ENCODE assay signal across 1 cellular context in the genomic region with DNA sequence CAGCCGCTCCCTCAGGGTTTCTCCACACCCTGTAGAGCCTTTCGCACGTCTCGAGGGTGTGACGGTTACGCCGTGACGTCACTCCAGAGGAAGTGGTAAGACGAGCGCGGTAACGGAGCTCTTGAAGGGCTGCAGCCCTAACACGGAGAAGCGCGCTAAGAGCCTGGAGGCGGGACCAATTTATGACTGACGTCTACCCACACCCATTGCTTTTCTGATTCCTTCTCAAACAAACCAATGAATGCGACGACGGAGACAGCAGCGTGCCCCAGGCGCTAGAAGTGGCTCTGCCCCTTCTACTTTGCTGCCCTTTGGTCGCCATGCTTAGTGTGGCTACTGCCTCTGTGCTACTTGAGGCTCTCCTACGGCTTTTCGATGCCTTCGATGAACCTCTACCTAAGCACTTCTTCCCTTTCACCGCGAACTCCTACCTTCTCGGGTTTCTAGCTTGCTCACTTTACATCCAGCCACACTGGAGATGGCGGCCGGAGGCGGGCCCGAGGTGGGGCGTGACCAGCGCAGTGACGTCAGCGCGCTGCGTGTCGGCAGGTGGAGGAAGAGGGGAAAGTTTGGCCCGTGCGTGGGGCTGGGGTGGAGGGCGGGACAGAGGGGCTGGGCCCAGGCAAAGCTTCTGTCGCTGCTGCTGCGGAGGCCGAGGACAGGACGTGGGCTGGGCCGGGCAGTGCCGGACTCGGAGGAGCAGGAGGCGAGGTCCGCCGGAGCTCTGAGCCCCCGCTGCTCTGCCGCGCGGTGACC.
TF ChIP-seq lines count a peak whose summit lies in the region.

A gene (plus strand): TSS at position 572 of the 756 bp plus-strand sequence. CDS start 340 bp downstream, outside the sequence.

TF ChIP-seq in WTC11, 78 proteins besides CTCF, POLR2A, EP300 and RAD21 (continued from another document and continues in another):
- TF ChIP-seq, protein P1, sequence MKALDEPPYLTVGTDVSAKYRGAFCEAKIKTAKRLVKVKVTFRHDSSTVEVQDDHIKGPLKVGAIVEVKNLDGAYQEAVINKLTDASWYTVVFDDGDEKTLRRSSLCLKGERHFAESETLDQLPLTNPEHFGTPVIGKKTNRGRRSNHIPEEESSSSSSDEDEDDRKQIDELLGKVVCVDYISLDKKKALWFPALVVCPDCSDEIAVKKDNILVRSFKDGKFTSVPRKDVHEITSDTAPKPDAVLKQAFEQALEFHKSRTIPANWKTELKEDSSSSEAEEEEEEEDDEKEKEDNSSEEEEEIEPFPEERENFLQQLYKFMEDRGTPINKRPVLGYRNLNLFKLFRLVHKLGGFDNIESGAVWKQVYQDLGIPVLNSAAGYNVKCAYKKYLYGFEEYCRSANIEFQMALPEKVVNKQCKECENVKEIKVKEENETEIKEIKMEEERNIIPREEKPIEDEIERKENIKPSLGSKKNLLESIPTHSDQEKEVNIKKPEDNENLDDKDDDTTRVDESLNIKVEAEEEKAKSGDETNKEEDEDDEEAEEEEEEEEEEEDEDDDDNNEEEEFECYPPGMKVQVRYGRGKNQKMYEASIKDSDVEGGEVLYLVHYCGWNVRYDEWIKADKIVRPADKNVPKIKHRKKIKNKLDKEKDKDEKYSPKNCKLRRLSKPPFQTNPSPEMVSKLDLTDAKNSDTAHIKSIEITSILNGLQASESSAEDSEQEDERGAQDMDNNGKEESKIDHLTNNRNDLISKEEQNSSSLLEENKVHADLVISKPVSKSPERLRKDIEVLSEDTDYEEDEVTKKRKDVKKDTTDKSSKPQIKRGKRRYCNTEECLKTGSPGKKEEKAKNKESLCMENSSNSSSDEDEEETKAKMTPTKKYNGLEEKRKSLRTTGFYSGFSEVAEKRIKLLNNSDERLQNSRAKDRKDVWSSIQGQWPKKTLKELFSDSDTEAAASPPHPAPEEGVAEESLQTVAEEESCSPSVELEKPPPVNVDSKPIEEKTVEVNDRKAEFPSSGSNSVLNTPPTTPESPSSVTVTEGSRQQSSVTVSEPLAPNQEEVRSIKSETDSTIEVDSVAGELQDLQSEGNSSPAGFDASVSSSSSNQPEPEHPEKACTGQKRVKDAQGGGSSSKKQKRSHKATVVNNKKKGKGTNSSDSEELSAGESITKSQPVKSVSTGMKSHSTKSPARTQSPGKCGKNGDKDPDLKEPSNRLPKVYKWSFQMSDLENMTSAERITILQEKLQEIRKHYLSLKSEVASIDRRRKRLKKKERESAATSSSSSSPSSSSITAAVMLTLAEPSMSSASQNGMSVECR (CRISPR knock-in tag; IDR thresholded peaks at IDR 0.05; ENCODE audit: borderline replicate concordance), result 0 out of 2 replicates have a peak, but pooled peaks have one; percentile 37
- TF ChIP-seq, protein P2, sequence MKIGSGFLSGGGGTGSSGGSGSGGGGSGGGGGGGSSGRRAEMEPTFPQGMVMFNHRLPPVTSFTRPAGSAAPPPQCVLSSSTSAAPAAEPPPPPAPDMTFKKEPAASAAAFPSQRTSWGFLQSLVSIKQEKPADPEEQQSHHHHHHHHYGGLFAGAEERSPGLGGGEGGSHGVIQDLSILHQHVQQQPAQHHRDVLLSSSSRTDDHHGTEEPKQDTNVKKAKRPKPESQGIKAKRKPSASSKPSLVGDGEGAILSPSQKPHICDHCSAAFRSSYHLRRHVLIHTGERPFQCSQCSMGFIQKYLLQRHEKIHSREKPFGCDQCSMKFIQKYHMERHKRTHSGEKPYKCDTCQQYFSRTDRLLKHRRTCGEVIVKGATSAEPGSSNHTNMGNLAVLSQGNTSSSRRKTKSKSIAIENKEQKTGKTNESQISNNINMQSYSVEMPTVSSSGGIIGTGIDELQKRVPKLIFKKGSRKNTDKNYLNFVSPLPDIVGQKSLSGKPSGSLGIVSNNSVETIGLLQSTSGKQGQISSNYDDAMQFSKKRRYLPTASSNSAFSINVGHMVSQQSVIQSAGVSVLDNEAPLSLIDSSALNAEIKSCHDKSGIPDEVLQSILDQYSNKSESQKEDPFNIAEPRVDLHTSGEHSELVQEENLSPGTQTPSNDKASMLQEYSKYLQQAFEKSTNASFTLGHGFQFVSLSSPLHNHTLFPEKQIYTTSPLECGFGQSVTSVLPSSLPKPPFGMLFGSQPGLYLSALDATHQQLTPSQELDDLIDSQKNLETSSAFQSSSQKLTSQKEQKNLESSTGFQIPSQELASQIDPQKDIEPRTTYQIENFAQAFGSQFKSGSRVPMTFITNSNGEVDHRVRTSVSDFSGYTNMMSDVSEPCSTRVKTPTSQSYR (CRISPR knock-in tag; IDR thresholded peaks at IDR 0.05), result peak; percentile 42; the same call in 1 of the 2 replicates
- TF ChIP-seq, protein P3, sequence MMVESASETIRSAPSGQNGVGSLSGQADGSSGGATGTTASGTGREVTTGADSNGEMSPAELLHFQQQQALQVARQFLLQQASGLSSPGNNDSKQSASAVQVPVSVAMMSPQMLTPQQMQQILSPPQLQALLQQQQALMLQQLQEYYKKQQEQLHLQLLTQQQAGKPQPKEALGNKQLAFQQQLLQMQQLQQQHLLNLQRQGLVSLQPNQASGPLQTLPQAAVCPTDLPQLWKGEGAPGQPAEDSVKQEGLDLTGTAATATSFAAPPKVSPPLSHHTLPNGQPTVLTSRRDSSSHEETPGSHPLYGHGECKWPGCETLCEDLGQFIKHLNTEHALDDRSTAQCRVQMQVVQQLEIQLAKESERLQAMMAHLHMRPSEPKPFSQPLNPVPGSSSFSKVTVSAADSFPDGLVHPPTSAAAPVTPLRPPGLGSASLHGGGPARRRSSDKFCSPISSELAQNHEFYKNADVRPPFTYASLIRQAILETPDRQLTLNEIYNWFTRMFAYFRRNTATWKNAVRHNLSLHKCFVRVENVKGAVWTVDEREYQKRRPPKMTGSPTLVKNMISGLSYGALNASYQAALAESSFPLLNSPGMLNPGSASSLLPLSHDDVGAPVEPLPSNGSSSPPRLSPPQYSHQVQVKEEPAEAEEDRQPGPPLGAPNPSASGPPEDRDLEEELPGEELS (CRISPR knock-in tag; IDR thresholded peaks at IDR 0.05), result peak; percentile 58; the same call in 1 of the 2 replicates
- TF ChIP-seq EMX1 (CRISPR knock-in tag; IDR thresholded peaks at IDR 0.05), result no peak
- TF ChIP-seq, protein P4, sequence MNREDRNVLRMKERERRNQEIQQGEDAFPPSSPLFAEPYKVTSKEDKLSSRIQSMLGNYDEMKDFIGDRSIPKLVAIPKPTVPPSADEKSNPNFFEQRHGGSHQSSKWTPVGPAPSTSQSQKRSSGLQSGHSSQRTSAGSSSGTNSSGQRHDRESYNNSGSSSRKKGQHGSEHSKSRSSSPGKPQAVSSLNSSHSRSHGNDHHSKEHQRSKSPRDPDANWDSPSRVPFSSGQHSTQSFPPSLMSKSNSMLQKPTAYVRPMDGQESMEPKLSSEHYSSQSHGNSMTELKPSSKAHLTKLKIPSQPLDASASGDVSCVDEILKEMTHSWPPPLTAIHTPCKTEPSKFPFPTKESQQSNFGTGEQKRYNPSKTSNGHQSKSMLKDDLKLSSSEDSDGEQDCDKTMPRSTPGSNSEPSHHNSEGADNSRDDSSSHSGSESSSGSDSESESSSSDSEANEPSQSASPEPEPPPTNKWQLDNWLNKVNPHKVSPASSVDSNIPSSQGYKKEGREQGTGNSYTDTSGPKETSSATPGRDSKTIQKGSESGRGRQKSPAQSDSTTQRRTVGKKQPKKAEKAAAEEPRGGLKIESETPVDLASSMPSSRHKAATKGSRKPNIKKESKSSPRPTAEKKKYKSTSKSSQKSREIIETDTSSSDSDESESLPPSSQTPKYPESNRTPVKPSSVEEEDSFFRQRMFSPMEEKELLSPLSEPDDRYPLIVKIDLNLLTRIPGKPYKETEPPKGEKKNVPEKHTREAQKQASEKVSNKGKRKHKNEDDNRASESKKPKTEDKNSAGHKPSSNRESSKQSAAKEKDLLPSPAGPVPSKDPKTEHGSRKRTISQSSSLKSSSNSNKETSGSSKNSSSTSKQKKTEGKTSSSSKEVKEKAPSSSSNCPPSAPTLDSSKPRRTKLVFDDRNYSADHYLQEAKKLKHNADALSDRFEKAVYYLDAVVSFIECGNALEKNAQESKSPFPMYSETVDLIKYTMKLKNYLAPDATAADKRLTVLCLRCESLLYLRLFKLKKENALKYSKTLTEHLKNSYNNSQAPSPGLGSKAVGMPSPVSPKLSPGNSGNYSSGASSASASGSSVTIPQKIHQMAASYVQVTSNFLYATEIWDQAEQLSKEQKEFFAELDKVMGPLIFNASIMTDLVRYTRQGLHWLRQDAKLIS (CRISPR knock-in tag; IDR thresholded peaks at IDR 0.05; ENCODE audit: borderline replicate concordance), result no peak
- TF ChIP-seq, protein P5, sequence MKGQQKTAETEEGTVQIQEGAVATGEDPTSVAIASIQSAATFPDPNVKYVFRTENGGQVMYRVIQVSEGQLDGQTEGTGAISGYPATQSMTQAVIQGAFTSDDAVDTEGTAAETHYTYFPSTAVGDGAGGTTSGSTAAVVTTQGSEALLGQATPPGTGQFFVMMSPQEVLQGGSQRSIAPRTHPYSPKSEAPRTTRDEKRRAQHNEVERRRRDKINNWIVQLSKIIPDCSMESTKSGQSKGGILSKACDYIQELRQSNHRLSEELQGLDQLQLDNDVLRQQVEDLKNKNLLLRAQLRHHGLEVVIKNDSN (CRISPR knock-in tag; IDR thresholded peaks at IDR 0.05), result peak; percentile 63
- no peak for TF ChIP-seq SMAD4 (CRISPR knock-in tag; IDR thresholded peaks at IDR 0.05)
- peak; percentile 86 for TF ChIP-seq NFYB (CRISPR knock-in tag; conservative IDR thresholded peaks at IDR 0.05; ENCODE audit: low read depth)
- TF ChIP-seq SMAD3 (CRISPR knock-in tag; IDR thresholded peaks at IDR 0.05; ENCODE audit: borderline replicate concordance), result 0 out of 2 replicates have a peak, but pooled peaks have one; percentile 66
- TF ChIP-seq ATF1 (CRISPR knock-in tag; IDR thresholded peaks at IDR 0.05), result no peak; the same call in 1 of the 2 replicates
- TF ChIP-seq ZNF121 (CRISPR knock-in tag; IDR thresholded peaks at IDR 0.05), result peak; percentile 71; the same call in 1 of the 2 replicates
- TF ChIP-seq, protein P6, sequence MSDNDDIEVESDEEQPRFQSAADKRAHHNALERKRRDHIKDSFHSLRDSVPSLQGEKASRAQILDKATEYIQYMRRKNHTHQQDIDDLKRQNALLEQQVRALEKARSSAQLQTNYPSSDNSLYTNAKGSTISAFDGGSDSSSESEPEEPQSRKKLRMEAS (CRISPR knock-in tag; IDR thresholded peaks at IDR 0.05), result peak; percentile 78
- TF ChIP-seq, protein P7, sequence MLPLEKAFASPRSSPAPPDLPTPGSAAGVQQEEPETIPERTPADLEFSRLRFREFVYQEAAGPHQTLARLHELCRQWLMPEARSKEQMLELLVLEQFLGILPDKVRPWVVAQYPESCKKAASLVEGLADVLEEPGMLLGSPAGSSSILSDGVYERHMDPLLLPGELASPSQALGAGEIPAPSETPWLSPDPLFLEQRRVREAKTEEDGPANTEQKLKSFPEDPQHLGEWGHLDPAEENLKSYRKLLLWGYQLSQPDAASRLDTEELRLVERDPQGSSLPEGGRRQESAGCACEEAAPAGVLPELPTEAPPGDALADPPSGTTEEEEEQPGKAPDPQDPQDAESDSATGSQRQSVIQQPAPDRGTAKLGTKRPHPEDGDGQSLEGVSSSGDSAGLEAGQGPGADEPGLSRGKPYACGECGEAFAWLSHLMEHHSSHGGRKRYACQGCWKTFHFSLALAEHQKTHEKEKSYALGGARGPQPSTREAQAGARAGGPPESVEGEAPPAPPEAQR (CRISPR knock-in tag; IDR thresholded peaks at IDR 0.05), result no peak
- TF ChIP-seq ZNF219 (CRISPR knock-in tag; IDR thresholded peaks at IDR 0.05; ENCODE audit: borderline replicate concordance), result peak; percentile 54; the same call in 1 of the 2 replicates
- TF ChIP-seq, protein P8, sequence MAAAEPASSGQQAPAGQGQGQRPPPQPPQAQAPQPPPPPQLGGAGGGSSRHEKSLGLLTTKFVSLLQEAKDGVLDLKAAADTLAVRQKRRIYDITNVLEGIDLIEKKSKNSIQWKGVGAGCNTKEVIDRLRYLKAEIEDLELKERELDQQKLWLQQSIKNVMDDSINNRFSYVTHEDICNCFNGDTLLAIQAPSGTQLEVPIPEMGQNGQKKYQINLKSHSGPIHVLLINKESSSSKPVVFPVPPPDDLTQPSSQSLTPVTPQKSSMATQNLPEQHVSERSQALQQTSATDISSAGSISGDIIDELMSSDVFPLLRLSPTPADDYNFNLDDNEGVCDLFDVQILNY (CRISPR knock-in tag; IDR thresholded peaks at IDR 0.05), result peak; percentile 79
- TF ChIP-seq KAT7 (CRISPR knock-in tag; IDR thresholded peaks at IDR 0.05; ENCODE audit: borderline replicate concordance), result no peak
- TF ChIP-seq, protein P9, sequence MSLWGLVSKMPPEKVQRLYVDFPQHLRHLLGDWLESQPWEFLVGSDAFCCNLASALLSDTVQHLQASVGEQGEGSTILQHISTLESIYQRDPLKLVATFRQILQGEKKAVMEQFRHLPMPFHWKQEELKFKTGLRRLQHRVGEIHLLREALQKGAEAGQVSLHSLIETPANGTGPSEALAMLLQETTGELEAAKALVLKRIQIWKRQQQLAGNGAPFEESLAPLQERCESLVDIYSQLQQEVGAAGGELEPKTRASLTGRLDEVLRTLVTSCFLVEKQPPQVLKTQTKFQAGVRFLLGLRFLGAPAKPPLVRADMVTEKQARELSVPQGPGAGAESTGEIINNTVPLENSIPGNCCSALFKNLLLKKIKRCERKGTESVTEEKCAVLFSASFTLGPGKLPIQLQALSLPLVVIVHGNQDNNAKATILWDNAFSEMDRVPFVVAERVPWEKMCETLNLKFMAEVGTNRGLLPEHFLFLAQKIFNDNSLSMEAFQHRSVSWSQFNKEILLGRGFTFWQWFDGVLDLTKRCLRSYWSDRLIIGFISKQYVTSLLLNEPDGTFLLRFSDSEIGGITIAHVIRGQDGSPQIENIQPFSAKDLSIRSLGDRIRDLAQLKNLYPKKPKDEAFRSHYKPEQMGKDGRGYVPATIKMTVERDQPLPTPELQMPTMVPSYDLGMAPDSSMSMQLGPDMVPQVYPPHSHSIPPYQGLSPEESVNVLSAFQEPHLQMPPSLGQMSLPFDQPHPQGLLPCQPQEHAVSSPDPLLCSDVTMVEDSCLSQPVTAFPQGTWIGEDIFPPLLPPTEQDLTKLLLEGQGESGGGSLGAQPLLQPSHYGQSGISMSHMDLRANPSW (CRISPR knock-in tag; conservative IDR thresholded peaks at IDR 0.05; ENCODE audit: low read depth), result no peak
- TF ChIP-seq, protein P10, sequence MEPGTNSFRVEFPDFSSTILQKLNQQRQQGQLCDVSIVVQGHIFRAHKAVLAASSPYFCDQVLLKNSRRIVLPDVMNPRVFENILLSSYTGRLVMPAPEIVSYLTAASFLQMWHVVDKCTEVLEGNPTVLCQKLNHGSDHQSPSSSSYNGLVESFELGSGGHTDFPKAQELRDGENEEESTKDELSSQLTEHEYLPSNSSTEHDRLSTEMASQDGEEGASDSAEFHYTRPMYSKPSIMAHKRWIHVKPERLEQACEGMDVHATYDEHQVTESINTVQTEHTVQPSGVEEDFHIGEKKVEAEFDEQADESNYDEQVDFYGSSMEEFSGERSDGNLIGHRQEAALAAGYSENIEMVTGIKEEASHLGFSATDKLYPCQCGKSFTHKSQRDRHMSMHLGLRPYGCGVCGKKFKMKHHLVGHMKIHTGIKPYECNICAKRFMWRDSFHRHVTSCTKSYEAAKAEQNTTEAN (CRISPR knock-in tag; IDR thresholded peaks at IDR 0.05), result no peak
- TF ChIP-seq ZNF138 (CRISPR knock-in tag; conservative IDR thresholded peaks at IDR 0.05), result no peak
- no peak for TF ChIP-seq FOXJ3 (CRISPR knock-in tag; IDR thresholded peaks at IDR 0.05; ENCODE audit: borderline replicate concordance)
- TF ChIP-seq ZBTB21 (CRISPR knock-in tag; IDR thresholded peaks at IDR 0.05; ENCODE audit: borderline replicate concordance), result peak; percentile 99
- TF ChIP-seq NR1H2 (CRISPR knock-in tag; IDR thresholded peaks at IDR 0.05), result no peak
- TF ChIP-seq, protein P11, sequence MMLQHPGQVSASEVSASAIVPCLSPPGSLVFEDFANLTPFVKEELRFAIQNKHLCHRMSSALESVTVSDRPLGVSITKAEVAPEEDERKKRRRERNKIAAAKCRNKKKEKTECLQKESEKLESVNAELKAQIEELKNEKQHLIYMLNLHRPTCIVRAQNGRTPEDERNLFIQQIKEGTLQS (CRISPR knock-in tag; conservative IDR thresholded peaks at IDR 0.05), result no peak
